ENCODE assay signal across 16 cellular contexts in genomic region chr11:108680267-108680666, GRCh38. TPM values are rescaled to one million over a fixed set of nuclear protein-coding genes. Genes with fewer than 3 reads are reported as not detected.
DNase-seq lines count a peak whose midpoint lies in the region; ATAC-seq and TF ChIP-seq lines count a peak whose summit lies in the region.
"Had no signal": no experiment of that assay in that cellular context is flagged by ENCODE, and none has a peak within 500 bp of the region (broad histone marks: within the 10 kb centered on the region; RNA-seq: fewer than 3 reads in every experiment).

No MANE protein-coding gene starts in this region.

- peak overlapping the region; percentile 77; the same call in 1 of the 2 replicates for H3K27ac ChIP-seq in IMR-90 (ENCODE audit: insufficient read depth, low read length)
- no peak overlapping the region for H3K27ac ChIP-seq in uterus
- H3K27ac ChIP-seq: C4-2B had no signal

- CTCF ChIA-PET in IMR-90 (lab: Yijun Ruan, JAX) = no interaction called here

- no peak overlapping the region for H3K23ac ChIP-seq in IMR-90 (ENCODE audit: low read depth, low read length)

- WGBS in IMR-90 (ENCODE audit: extremely low coverage in 2 of 2, insufficient read length in 1 of 2), 2 experiments = no CpG with 5 or more reads among the region's 1 CpG

- intact Hi-C loops in IMR-90 (cut with micrococcal nuclease) (no loop called here), uterus (cut with DNase I; ENCODE audit: low total_unique reads) (no loop called here)

- DNase-seq in AG10803 (ENCODE audit: low read depth) = peak; percentile 23
- peak; percentile 39 for DNase-seq in IMR-90
- DNase-seq in cardiac fibroblast (ENCODE audit: low read depth in 2 of 2) = peak; percentile 30 to 47
- DNase-seq in fibroblast of villous mesenchyme (ENCODE audit: low read depth) = peak; percentile 11
- DNase-seq in NCI-H2227 treated with DMSO at 0.1 percent for 48 hours (lab: John Stamatoyannopoulos, UW) = no peak
- DNase-seq in A172 (ENCODE audit: low spot score) = no peak
- no peak for DNase-seq in uterus
- DNase-seq: 8988T; ACHN; BE2C; CD4-positive, alpha-beta memory T cell; DMS79; GDM1 had no signal

- H2BK20ac ChIP-seq in IMR-90 (ENCODE audit: low read depth, low read length) = no peak overlapping the region

- H3K4me1 ChIP-seq in IMR-90 (ENCODE audit: control insufficient read depth, insufficient read depth, low read length) = no peaks in the 10 kb centered on the region; the same call in 1 of the 2 replicates
- H3K4me1 ChIP-seq in uterus = no peaks in the 10 kb centered on the region
- H3K4me1 ChIP-seq: BE2C had no signal

- H3K79me1 ChIP-seq in IMR-90 (ENCODE audit: low read depth in 1 of 2, low read length in 2 of 2) = peaks cover 10 to 15% of the 10 kb centered on the region in 2 experiments

- H3K18ac ChIP-seq in IMR-90 (ENCODE audit: low read depth, low read length) = no peak overlapping the region

- no peak overlapping the region for H2AK5ac ChIP-seq in IMR-90 (ENCODE audit: low read depth, low read length)

- H4K20me1 ChIP-seq in IMR-90 (ENCODE audit: insufficient read depth, low read length) = no peaks in the 10 kb centered on the region

- ATAC-seq in IMR-90 (ENCODE audit: low read depth) (peak; percentile 83), HG03439 (IDR thresholded peaks at IDR 0.05; ENCODE audit: unreplicated experiment) (no peak)
- ATAC-seq: HCT116 had no signal

- no peak overlapping the region for H4K8ac ChIP-seq in IMR-90 (ENCODE audit: low read depth in 2 of 2, low read length in 2 of 2)

- H3K9me3 ChIP-seq in IMR-90 (ENCODE audit: control insufficient read depth, insufficient read depth, low read length) = no peaks in the 10 kb centered on the region
- H3K9me3 ChIP-seq in uterus = no peaks in the 10 kb centered on the region
- H3K9me3 ChIP-seq: BE2C had no signal

- H3K56ac ChIP-seq in IMR-90 (ENCODE audit: extremely low read depth, insufficient read depth, low read length) = no peak overlapping the region

- BruUV-seq in IMR-90 (replicated peaks; lab: Mats Ljungman, UMichigan) = no TSS peak

- no peak overlapping the region for H2AFZ ChIP-seq in IMR-90 (replicated peaks; ENCODE audit: low read length, poor library complexity)

- H2BK5ac ChIP-seq in IMR-90 (ENCODE audit: low read depth, low read length, poor library complexity, severe bottlenecking) = peak overlapping the region; percentile 51

- TF ChIP-seq CTCF in AG10803 (conservative IDR thresholded peaks at IDR 0.05; ENCODE audit: low read length) = no peak
- TF ChIP-seq CTCF in IMR-90 (conservative IDR thresholded peaks at IDR 0.05; ENCODE audit: low read depth, low read length) = no peak
- TF ChIP-seq CTCF in cardiac fibroblast (IDR thresholded peaks at IDR 0.05; ENCODE audit: low read depth, low read length) = no peak
- TF ChIP-seq CTCF in fibroblast of villous mesenchyme (IDR thresholded peaks at IDR 0.05; ENCODE audit: insufficient read depth, low read depth, low read length) = no peak
- no peak for TF ChIP-seq CTCF in uterus (IDR thresholded peaks at IDR 0.05)

- no peak overlapping the region for H3K4me3 ChIP-seq in AG10803 (ENCODE audit: low read length)
- no peak overlapping the region for H3K4me3 ChIP-seq in IMR-90 (ENCODE audit: insufficient read depth, low read depth, low read length)
- no peak overlapping the region for H3K4me3 ChIP-seq in cardiac fibroblast (replicated peaks in 1 of 2; ENCODE audit: low read depth in 2 of 2, low read length in 2 of 2)
- H3K4me3 ChIP-seq in fibroblast of villous mesenchyme (ENCODE audit: low read depth, low read length) = no peak overlapping the region
- H3K4me3 ChIP-seq in uterus = no peak overlapping the region

- no peak overlapping the region for H2BK15ac ChIP-seq in IMR-90 (ENCODE audit: low read depth, low read length)

- H3K4me2 ChIP-seq in IMR-90 (ENCODE audit: low read depth, low read length) = no peak overlapping the region

- H4K91ac ChIP-seq in IMR-90 (ENCODE audit: insufficient read depth, low read depth, low read length) = no peak overlapping the region

- no peak overlapping the region for H3K14ac ChIP-seq in IMR-90 (replicated peaks; ENCODE audit: low read depth, low read length)

- in situ Hi-C loops in IMR-90 (cut with MboI; ENCODE audit: low sequenced_read_pairs) = loop anchor here (25.0 kb wide), 1 partner anchor 1257 kb away; no protein-coding TSS in a partner anchor

- no peak overlapping the region for H2BK120ac ChIP-seq in IMR-90 (ENCODE audit: low read depth, low read length)

- TF ChIP-seq RAD21 in IMR-90 (IDR thresholded peaks at IDR 0.05; ENCODE audit: low read length) = no peak

- H3K36me3 ChIP-seq in IMR-90 (ENCODE audit: control insufficient read depth, insufficient read depth, low read length) (peaks cover 20% of the 10 kb centered on the region), uterus (no peaks in the 10 kb centered on the region)

- dilution Hi-C loops in IMR-90 (cut with HindIII; ENCODE audit: low sequenced_read_pairs, unreplicated experiment) = no loop called here

- no peak overlapping the region for H4K5ac ChIP-seq in IMR-90 (ENCODE audit: low read depth, low read length)

- peaks cover 3% of the 10 kb centered on the region; the same call in 1 of the 2 replicates for H3K9me1 ChIP-seq in IMR-90 (ENCODE audit: insufficient read depth, low read length)

- H2AK9ac ChIP-seq in IMR-90 (replicated peaks; ENCODE audit: low read depth, low read length, poor library complexity) = no peak overlapping the region

- no peak overlapping the region for H3K9ac ChIP-seq in IMR-90 (ENCODE audit: low read depth, low read length)

- no peaks in the 10 kb centered on the region for H3K27me3 ChIP-seq in IMR-90 (ENCODE audit: control insufficient read depth, insufficient read depth, low read length)
- H3K27me3 ChIP-seq in uterus = no peaks in the 10 kb centered on the region
- H3K27me3 ChIP-seq: BE2C had no signal

- TF ChIP-seq POLR2A in IMR-90 (IDR thresholded peaks at IDR 0.05; ENCODE audit: low read depth, low read length) (no peak), uterus (IDR thresholded peaks at IDR 0.05) (no peak)

- POLR2A ChIA-PET in IMR-90 (lab: Charles Lee; ENCODE audit: unreplicated experiment) = no interaction called here

- no peak overlapping the region for H3K4ac ChIP-seq in IMR-90 (ENCODE audit: low read depth, low read length)

TF ChIP-seq in IMR-90, 13 proteins besides CTCF, POLR2A, EP300 and RAD21:
- no peak for TF ChIP-seq SMC3 (IDR thresholded peaks at IDR 0.05; ENCODE audit: low read depth, low read length)
- no peak for TF ChIP-seq ELK1 (IDR thresholded peaks at IDR 0.05; ENCODE audit: borderline replicate concordance, low read depth, low read length)
- TF ChIP-seq RCOR1 (IDR thresholded peaks at IDR 0.05; ENCODE audit: insufficient replicate concordance, low read length) = no peak
- TF ChIP-seq CHD1 (IDR thresholded peaks at IDR 0.05; ENCODE audit: low read depth, low read length) = no peak
- TF ChIP-seq RFX5 (IDR thresholded peaks at IDR 0.05; ENCODE audit: low read depth, low read length) = no peak
- no peak for TF ChIP-seq MAZ (IDR thresholded peaks at IDR 0.05; ENCODE audit: borderline replicate concordance, low read depth, low read length)
- no peak for TF ChIP-seq MAFK (IDR thresholded peaks at IDR 0.05; ENCODE audit: low read depth, low read length)

RNA-seq across cellular contexts. Expression of gene DDX10, which starts 15.4 kb away (rescaled TPM):
- total RNA-seq in IMR-90 (2012; rRNA removed) = 28.1 and 31.9 TPM in 2 replicates
- polyA plus RNA-seq in IMR-90 (2012; rRNA removed) = 20.0 and 20.2 TPM in 2 replicates
- 6.0 and 18.7 TPM in 2 replicates for polyA plus RNA-seq in IMR-90 (2012; cell fraction: cytosol; rRNA removed)
- 5.3 and 41.9 TPM in 2 replicates for polyA plus RNA-seq in IMR-90 (2012; cell fraction: nucleus; rRNA removed; ENCODE audit: low replicate concordance)
- total RNA-seq in fibroblast of villous mesenchyme = 16.1 and 20.3 TPM in 2 replicates
- total RNA-seq in A172 (2014; rRNA removed; shearing (Covaris generic)) = 19.7 and 28.0 TPM in 2 replicates
- 100 to 1,000 TPM in 1 of 4 donors, 10 to 100 TPM in 3; 27.9 to 511 (median 31.5) TPM for total RNA-seq in uterus

Comparison
In these comparisons a context has a peak if more than half of its experiments do, and no peak if none do; other contexts are left out.
1. DNase-seq: peak in AG10803 (single experiment), IMR-90 (single experiment), cardiac fibroblast (2 of 2) and fibroblast of villous mesenchyme (single experiment); none in NCI-H2227 treated with DMSO at 0.1 percent for 48 hours (single experiment), A172 (single experiment) and uterus (0 of 2).